ENCODE assay signal across 1 cellular context in the genomic region with DNA sequence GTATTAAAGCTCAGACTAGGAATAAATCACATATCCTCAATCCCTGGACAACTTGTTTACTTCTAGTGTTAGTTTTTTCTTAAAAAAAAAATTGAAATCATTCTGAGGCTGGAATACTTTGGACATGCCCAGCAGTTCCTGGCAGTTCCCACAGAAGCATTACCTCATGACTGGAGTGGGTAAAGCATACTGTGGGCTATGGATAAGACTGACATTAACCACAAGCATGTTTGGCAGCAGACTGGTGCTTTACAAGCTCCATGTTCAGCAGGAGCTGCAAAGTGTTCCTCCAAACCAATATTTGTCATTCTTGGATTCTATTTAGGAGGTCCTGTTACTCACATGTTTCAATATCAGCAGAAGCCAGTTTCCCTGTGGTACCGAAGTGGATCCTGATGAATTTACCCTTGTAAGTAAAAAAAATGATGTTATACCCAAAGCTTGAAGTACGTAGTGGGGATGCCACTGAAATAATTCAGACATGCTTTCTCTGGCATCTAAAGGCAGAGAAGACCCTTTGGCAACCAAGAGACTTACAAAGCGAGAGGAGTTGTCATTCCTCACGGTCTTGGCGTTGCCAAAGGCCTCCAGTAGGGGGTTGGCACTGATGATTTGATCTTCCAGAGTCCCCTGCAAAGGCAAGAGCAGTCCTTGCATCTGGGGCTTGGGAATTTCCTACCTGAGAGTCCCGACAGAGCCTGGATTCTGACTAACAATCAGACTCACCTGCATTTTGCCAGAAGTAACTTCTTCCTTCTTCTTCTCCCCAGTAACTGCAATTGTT.
TF ChIP-seq lines count a peak whose summit lies in the region.

No MANE protein-coding gene starts in this region.

TF ChIP-seq in GM23338, 12 proteins besides CTCF, POLR2A, EP300 and RAD21 (continued from another document):
- TF ChIP-seq, protein P1, sequence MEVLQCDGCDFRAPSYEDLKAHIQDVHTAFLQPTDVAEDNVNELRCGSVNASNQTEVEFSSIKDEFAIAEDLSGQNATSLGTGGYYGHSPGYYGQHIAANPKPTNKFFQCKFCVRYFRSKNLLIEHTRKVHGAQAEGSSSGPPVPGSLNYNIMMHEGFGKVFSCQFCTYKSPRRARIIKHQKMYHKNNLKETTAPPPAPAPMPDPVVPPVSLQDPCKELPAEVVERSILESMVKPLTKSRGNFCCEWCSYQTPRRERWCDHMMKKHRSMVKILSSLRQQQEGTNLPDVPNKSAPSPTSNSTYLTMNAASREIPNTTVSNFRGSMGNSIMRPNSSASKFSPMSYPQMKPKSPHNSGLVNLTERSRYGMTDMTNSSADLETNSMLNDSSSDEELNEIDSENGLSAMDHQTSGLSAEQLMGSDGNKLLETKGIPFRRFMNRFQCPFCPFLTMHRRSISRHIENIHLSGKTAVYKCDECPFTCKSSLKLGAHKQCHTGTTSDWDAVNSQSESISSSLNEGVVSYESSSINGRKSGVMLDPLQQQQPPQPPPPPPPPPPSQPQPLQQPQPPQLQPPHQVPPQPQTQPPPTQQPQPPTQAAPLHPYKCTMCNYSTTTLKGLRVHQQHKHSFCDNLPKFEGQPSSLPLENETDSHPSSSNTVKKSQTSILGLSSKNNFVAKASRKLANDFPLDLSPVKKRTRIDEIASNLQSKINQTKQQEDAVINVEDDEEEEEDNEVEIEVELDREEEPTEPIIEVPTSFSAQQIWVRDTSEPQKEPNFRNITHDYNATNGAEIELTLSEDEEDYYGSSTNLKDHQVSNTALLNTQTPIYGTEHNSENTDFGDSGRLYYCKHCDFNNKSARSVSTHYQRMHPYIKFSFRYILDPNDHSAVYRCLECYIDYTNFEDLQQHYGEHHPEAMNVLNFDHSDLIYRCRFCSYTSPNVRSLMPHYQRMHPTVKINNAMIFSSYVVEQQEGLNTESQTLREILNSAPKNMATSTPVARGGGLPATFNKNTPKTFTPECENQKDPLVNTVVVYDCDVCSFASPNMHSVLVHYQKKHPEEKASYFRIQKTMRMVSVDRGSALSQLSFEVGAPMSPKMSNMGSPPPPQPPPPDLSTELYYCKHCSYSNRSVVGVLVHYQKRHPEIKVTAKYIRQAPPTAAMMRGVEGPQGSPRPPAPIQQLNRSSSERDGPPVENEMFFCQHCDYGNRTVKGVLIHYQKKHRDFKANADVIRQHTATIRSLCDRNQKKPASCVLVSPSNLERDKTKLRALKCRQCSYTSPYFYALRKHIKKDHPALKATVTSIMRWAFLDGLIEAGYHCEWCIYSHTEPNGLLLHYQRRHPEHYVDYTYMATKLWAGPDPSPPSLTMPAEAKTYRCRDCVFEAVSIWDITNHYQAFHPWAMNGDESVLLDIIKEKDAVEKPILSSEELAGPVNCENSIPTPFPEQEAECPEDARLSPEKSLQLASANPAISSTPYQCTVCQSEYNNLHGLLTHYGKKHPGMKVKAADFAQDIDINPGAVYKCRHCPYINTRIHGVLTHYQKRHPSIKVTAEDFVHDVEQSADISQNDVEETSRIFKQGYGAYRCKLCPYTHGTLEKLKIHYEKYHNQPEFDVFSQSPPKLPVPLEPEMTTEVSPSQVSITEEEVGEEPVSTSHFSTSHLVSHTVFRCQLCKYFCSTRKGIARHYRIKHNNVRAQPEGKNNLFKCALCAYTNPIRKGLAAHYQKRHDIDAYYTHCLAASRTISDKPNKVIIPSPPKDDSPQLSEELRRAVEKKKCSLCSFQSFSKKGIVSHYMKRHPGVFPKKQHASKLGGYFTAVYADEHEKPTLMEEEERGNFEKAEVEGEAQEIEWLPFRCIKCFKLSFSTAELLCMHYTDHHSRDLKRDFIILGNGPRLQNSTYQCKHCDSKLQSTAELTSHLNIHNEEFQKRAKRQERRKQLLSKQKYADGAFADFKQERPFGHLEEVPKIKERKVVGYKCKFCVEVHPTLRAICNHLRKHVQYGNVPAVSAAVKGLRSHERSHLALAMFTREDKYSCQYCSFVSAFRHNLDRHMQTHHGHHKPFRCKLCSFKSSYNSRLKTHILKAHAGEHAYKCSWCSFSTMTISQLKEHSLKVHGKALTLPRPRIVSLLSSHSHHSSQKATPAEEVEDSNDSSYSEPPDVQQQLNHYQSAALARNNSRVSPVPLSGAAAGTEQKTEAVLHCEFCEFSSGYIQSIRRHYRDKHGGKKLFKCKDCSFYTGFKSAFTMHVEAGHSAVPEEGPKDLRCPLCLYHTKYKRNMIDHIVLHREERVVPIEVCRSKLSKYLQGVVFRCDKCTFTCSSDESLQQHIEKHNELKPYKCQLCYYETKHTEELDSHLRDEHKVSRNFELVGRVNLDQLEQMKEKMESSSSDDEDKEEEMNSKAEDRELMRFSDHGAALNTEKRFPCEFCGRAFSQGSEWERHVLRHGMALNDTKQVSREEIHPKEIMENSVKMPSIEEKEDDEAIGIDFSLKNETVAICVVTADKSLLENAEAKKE (CRISPR knock-in tag; IDR thresholded peaks at IDR 0.05) = no peak
- TF ChIP-seq POLR2AphosphoS5 (IDR thresholded peaks at IDR 0.05; ENCODE audit: low read depth) (no peak), JUNB (IDR thresholded peaks at IDR 0.05; ENCODE audit: unreplicated experiment) (no peak), EZH2 (IDR thresholded peaks at IDR 0.05; ENCODE audit: low read depth, unreplicated experiment) (no peak), CREB1 (CRISPR knock-in tag; IDR thresholded peaks at IDR 0.05; ENCODE audit: low read depth) (no peak), EZH2phosphoT487 (IDR thresholded peaks at IDR 0.05; ENCODE audit: unreplicated experiment) (no peak), STAT1 (IDR thresholded peaks at IDR 0.05; ENCODE audit: unreplicated experiment) (no peak), NANOG (IDR thresholded peaks at IDR 0.05; ENCODE audit: borderline replicate concordance) (no peak), ZNF114 (CRISPR knock-in tag; IDR thresholded peaks at IDR 0.05) (no peak)
- TF ChIP-seq, protein P2, sequence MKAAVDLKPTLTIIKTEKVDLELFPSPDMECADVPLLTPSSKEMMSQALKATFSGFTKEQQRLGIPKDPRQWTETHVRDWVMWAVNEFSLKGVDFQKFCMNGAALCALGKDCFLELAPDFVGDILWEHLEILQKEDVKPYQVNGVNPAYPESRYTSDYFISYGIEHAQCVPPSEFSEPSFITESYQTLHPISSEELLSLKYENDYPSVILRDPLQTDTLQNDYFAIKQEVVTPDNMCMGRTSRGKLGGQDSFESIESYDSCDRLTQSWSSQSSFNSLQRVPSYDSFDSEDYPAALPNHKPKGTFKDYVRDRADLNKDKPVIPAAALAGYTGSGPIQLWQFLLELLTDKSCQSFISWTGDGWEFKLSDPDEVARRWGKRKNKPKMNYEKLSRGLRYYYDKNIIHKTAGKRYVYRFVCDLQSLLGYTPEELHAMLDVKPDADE (IDR thresholded peaks at IDR 0.05) = no peak
- TF ChIP-seq, protein P3, sequence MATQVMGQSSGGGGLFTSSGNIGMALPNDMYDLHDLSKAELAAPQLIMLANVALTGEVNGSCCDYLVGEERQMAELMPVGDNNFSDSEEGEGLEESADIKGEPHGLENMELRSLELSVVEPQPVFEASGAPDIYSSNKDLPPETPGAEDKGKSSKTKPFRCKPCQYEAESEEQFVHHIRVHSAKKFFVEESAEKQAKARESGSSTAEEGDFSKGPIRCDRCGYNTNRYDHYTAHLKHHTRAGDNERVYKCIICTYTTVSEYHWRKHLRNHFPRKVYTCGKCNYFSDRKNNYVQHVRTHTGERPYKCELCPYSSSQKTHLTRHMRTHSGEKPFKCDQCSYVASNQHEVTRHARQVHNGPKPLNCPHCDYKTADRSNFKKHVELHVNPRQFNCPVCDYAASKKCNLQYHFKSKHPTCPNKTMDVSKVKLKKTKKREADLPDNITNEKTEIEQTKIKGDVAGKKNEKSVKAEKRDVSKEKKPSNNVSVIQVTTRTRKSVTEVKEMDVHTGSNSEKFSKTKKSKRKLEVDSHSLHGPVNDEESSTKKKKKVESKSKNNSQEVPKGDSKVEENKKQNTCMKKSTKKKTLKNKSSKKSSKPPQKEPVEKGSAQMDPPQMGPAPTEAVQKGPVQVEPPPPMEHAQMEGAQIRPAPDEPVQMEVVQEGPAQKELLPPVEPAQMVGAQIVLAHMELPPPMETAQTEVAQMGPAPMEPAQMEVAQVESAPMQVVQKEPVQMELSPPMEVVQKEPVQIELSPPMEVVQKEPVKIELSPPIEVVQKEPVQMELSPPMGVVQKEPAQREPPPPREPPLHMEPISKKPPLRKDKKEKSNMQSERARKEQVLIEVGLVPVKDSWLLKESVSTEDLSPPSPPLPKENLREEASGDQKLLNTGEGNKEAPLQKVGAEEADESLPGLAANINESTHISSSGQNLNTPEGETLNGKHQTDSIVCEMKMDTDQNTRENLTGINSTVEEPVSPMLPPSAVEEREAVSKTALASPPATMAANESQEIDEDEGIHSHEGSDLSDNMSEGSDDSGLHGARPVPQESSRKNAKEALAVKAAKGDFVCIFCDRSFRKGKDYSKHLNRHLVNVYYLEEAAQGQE (IDR thresholded peaks at IDR 0.05; ENCODE audit: unreplicated experiment) = no peak
